12 cellular contexts compared by ENCODE assay signal in genomic region chr22:38097557-38098409, GRCh38. TPM values are rescaled to one million over a fixed set of nuclear protein-coding genes. Genes with fewer than 3 reads are reported as not detected.
DNase-seq lines count a peak whose midpoint lies in the region; ATAC-seq, FAIRE-seq and TF ChIP-seq lines count a peak whose summit lies in the region.
"Had no signal": no experiment of that assay in that cellular context is flagged by ENCODE, and none has a peak within 500 bp of the region (broad histone marks: within the 10 kb centered on the region; RNA-seq: fewer than 3 reads in every experiment).

No MANE protein-coding gene starts in this region.

- H3K56ac ChIP-seq in H9 (ENCODE audit: insufficient read length, low read depth, low read length), result no peak overlapping the region

- intact Hi-C loops in right cardiac atrium (cut with DNase I), result no loop called here

- H4K20me1 ChIP-seq in H9 (ENCODE audit: control insufficient read depth, insufficient read depth, insufficient read length), result no peaks in the 10 kb centered on the region

- peaks cover 4% of the 10 kb centered on the region for H3K23me2 ChIP-seq in H9 (ENCODE audit: insufficient read length, low read depth, low read length, poor library complexity, severe bottlenecking)

- no peaks in the 10 kb centered on the region; a peak in 1 of 5 replicates for H3K9me3 Mint-ChIP-seq in H9

- peak overlapping the region; percentile 49 to 89 (median 86); a peak in 4 of 7 replicates for H3K27ac Mint-ChIP-seq in H9

- no peak overlapping the region for H4K8ac ChIP-seq in H9 (replicated peaks; ENCODE audit: insufficient read length, low read depth, low read length)
- peak overlapping the region; percentile 62 for H4K8ac ChIP-seq in trophoblast cell (ENCODE audit: low read depth, low read length)

- in situ Hi-C loops in astrocyte of the spinal cord (cut with HindIII; ENCODE audit: low sequenced_read_pairs), result no loop called here

- DNase-seq in H9 (peak; percentile 93), astrocyte of the spinal cord (ENCODE audit: low read depth, low spot score) (no peak), right cardiac atrium (peak in 2 of 3 donors; percentile 55 to 56), trophoblast cell (peak in 1 of 2 donors; percentile 43), urothelium cell line (ENCODE audit: low spot score) (no peak), NCI-H2196 treated with DMSO at 0.1 percent for 48 hours (lab: John Stamatoyannopoulos, UW; ENCODE audit: unreplicated experiment) (no peak), T-helper 9 cell (no peak)
- DNase-seq: activated gamma-delta T cell treated with Interleukin-2 at 50 U/mL for 16 hours, esophagus squamous epithelium had no signal

- no CpG with 5 or more reads among the region's 32 CpGs for WGBS in H9 (ENCODE audit: extremely low coverage, insufficient read length, low lambda C conversion rate)
- WGBS in right cardiac atrium, result 38% methylated on average over 30 of the region's 32 CpGs
- no CpG with 5 or more reads among the region's 32 CpGs for WGBS in trophoblast cell (ENCODE audit: extremely low coverage, insufficient coverage, insufficient read length)

- H2BK5ac ChIP-seq in H9 (ENCODE audit: insufficient read length, low read length) (no peak overlapping the region), trophoblast cell (ENCODE audit: low read depth, low read length, poor library complexity) (no peak overlapping the region)

- H3K79me1 ChIP-seq in H9 (ENCODE audit: insufficient read depth, low read depth, low read length, poor library complexity, severe bottlenecking), result no peaks in the 10 kb centered on the region
- H3K79me1 ChIP-seq in trophoblast cell (ENCODE audit: low read length), result no peaks in the 10 kb centered on the region

- no peak overlapping the region for H2BK12ac ChIP-seq in H9 (ENCODE audit: insufficient read length, low read depth, low read length)
- H2BK12ac ChIP-seq in trophoblast cell (ENCODE audit: low read length), result no peak overlapping the region

- no peaks in the 10 kb centered on the region for H3K36me3 ChIP-seq in trophoblast cell (ENCODE audit: control insufficient read depth in 1 of 2, insufficient read depth in 2 of 2, low read length in 2 of 2)
- H3K36me3 ChIP-seq: esophagus squamous epithelium, neutrophil had no signal

- H3K4ac ChIP-seq in H9 (ENCODE audit: low read depth, low read length) (no peak overlapping the region), trophoblast cell (ENCODE audit: low read depth, low read length) (no peak overlapping the region)

- peaks cover 1% of the 10 kb centered on the region for H3K27me3 Mint-ChIP-seq in H9 (ENCODE audit: low read depth)

- H4K91ac ChIP-seq in H9 (ENCODE audit: insufficient read length, low read depth, low read length) (no peak overlapping the region), trophoblast cell (ENCODE audit: low read depth, low read length) (peak overlapping the region; percentile 40)

- H3T11ph ChIP-seq in H9 (ENCODE audit: low read length), result no peak overlapping the region

- H3K4me3 ChIP-seq in astrocyte of the spinal cord (ENCODE audit: low read depth, low read length) (no peak overlapping the region), right cardiac atrium (ENCODE audit: low read length) (no peak overlapping the region), trophoblast cell (ENCODE audit: low read depth, low read length) (no peak overlapping the region)
- H3K4me3 ChIP-seq: esophagus squamous epithelium had no signal

- peak; percentile 38 to 51 for ATAC-seq in right cardiac atrium
- ATAC-seq in GM18520 (IDR thresholded peaks at IDR 0.05; ENCODE audit: unreplicated experiment), result no peak

- H3K4me1 Mint-ChIP-seq in H9, result peaks cover 11 to 23% of the 10 kb centered on the region in 2 experiments

- no peaks in the 10 kb centered on the region for H3K4me1 ChIP-seq in H9 (ENCODE audit: insufficient read depth, low read length)
- H3K4me1 ChIP-seq in right cardiac atrium (ENCODE audit: control insufficient read depth, insufficient read depth, low read length), result no peaks in the 10 kb centered on the region
- peaks cover 7 to 13% of the 10 kb centered on the region in 2 experiments for H3K4me1 ChIP-seq in trophoblast cell (ENCODE audit: control insufficient read depth in 1 of 2, insufficient read depth in 2 of 2, low read length in 2 of 2)

- no peak overlapping the region for H4K5ac ChIP-seq in H9 (ENCODE audit: insufficient read length, low read depth, low read length)

- H2BK20ac ChIP-seq in H9 (ENCODE audit: low read depth, low read length, poor library complexity, severe bottlenecking), result no peak overlapping the region

- no peak overlapping the region for H3K14ac ChIP-seq in H9 (ENCODE audit: insufficient read depth, low read length)
- peak overlapping the region; percentile 12 for H3K14ac ChIP-seq in trophoblast cell (ENCODE audit: low read length)

- H3K4me2 ChIP-seq in H9 (ENCODE audit: insufficient read depth, insufficient read length, low read length) (peak overlapping the region; percentile 20), trophoblast cell (ENCODE audit: low read length) (peak overlapping the region; percentile 56)

- H3K27me3 ChIP-seq in H9 (ENCODE audit: insufficient read depth, low read length) (no peaks in the 10 kb centered on the region), right cardiac atrium (ENCODE audit: control insufficient read depth, insufficient read depth) (no peaks in the 10 kb centered on the region), trophoblast cell (ENCODE audit: insufficient read depth, low read length) (no peaks in the 10 kb centered on the region)
- H3K27me3 ChIP-seq: esophagus squamous epithelium, neutrophil had no signal

- no peak overlapping the region for H3K18ac ChIP-seq in H9 (ENCODE audit: insufficient read length, low read depth, low read length)
- no peak overlapping the region for H3K18ac ChIP-seq in trophoblast cell (ENCODE audit: low read length)

- no peak overlapping the region for H3K27ac ChIP-seq in H9 (ENCODE audit: insufficient read length, low read depth, low read length)
- H3K27ac ChIP-seq in right cardiac atrium (ENCODE audit: low read length), result no peak overlapping the region
- H3K27ac ChIP-seq in trophoblast cell (ENCODE audit: low read depth, low read length), result no peak overlapping the region
- H3K27ac ChIP-seq: esophagus squamous epithelium, neutrophil had no signal

- H2AFZ ChIP-seq in H9 (ENCODE audit: low read length), result no peak overlapping the region
- peak overlapping the region; percentile 44 for H2AFZ ChIP-seq in trophoblast cell (ENCODE audit: insufficient read depth, low read length, poor library complexity)

- no peaks in the 10 kb centered on the region for H3K79me2 ChIP-seq in H9 (ENCODE audit: insufficient read depth, low read length)
- no peaks in the 10 kb centered on the region for H3K79me2 ChIP-seq in trophoblast cell (ENCODE audit: control insufficient read depth, insufficient read depth, low read length, poor library complexity)

- H3K4me3 Mint-ChIP-seq in H9, result peak overlapping the region; percentile 62 to 79

- peaks cover 0 to 10% (median 1%) of the 10 kb centered on the region in 3 experiments; a peak in 4 of 7 replicates for H3K36me3 Mint-ChIP-seq in H9 (ENCODE audit: insufficient read depth in 1 of 3, low read depth in 3 of 3)

- H3K9me3 ChIP-seq in H9 (ENCODE audit: control insufficient read depth, low read depth, low read length), result no peaks in the 10 kb centered on the region
- no peaks in the 10 kb centered on the region for H3K9me3 ChIP-seq in right cardiac atrium (ENCODE audit: control insufficient read depth, low read length)
- peaks cover 4% of the 10 kb centered on the region for H3K9me3 ChIP-seq in trophoblast cell (ENCODE audit: insufficient read depth, low read depth, low read length)
- H3K9me3 ChIP-seq: esophagus squamous epithelium, neutrophil had no signal

- no peak for FAIRE-seq in urothelium cell line (lab: Jason Lieb, UNC)

- H4K12ac ChIP-seq in trophoblast cell (ENCODE audit: low read depth, low read length), result no peak overlapping the region

- TF ChIP-seq CTCF in H9 (conservative IDR thresholded peaks at IDR 0.05) (peak; percentile 88), astrocyte of the spinal cord (IDR thresholded peaks at IDR 0.05; ENCODE audit: low read depth, low read length) (peak; percentile 58)

- no peak overlapping the region for H2BK15ac ChIP-seq in H9 (ENCODE audit: low read depth, low read length)

- H3K9ac ChIP-seq in H9 (ENCODE audit: extremely low read depth, insufficient read length, low read length) (no peak overlapping the region), trophoblast cell (ENCODE audit: low read length) (no peak overlapping the region)

- no peak overlapping the region for H3K23ac ChIP-seq in H9 (ENCODE audit: insufficient read length, low read depth, low read length)
- H3K23ac ChIP-seq in trophoblast cell (ENCODE audit: low read length), result no peak overlapping the region

- H2BK120ac ChIP-seq in H9 (ENCODE audit: low read depth, low read length, poor library complexity, severe bottlenecking) (no peak overlapping the region), trophoblast cell (ENCODE audit: insufficient read depth, low read length, poor library complexity) (no peak overlapping the region)

- H2AK5ac ChIP-seq in H9 (ENCODE audit: insufficient read length, low read length), result no peak overlapping the region
- peak overlapping the region; percentile 14 for H2AK5ac ChIP-seq in trophoblast cell (ENCODE audit: low read length)

RNA-seq across cellular contexts. Expression of gene BAIAP2L2, which starts 12.7 kb away (rescaled TPM):
- 2.0 and 2.3 TPM in 2 replicates for total RNA-seq in H9 (2021)
- under 1 TPM in 2 of 4 donors, not detected in 2; 0.17 to 0.53 TPM for total RNA-seq in right cardiac atrium
- 0.20 TPM for polyA plus RNA-seq in right cardiac atrium
- polyA plus RNA-seq in trophoblast cell (2013), result 0.27 and 0.35 TPM in 2 replicates
- total RNA-seq: urinary bladder had no signal

RNA-seq across cellular contexts. Expression of gene SLC16A8, which starts 13.8 kb away (rescaled TPM):
- total RNA-seq in H9 (2021) (0.75 and 1.1 TPM in 2 replicates), right cardiac atrium (under 1 TPM in 3 of 4 donors, not detected in 1; 0.41 to 0.68 (median 0.57) TPM)
- polyA plus RNA-seq in right cardiac atrium, result 0.63 TPM
- polyA plus RNA-seq in trophoblast cell (2013), result 0.22 TPM in 1 of 2 replicates, not detected in the other
- total RNA-seq: esophagus squamous epithelium had no signal

RNA-seq across cellular contexts. Expression of gene PICK1, which starts 40.6 kb away (rescaled TPM):
- total RNA-seq in H9 (2021) (34.9 and 35.7 TPM in 2 replicates), right cardiac atrium (10 to 100 TPM; 23.8 to 26.5 (median 25.0) TPM)
- polyA plus RNA-seq in right cardiac atrium, result 31.3 TPM
- polyA plus RNA-seq in trophoblast cell (2013), result 13.7 TPM in 2 replicates

Comparison
In these comparisons a context has a peak if more than half of its experiments do, and no peak if none do; other contexts are left out.
1. DNase-seq: peak in H9 (single experiment) and right cardiac atrium (2 of 3); none in astrocyte of the spinal cord (single experiment), urothelium cell line (single experiment), NCI-H2196 treated with DMSO at 0.1 percent for 48 hours (single experiment) and T-helper 9 cell (single experiment).